8 cellular contexts compared by ENCODE assay signal in genomic region chr6:135784493-135784892, GRCh38.
"Had no signal": no experiment of that assay in that cellular context is flagged by ENCODE, and none has a peak within 500 bp of the region (broad histone marks: within the 10 kb centered on the region; RNA-seq: fewer than 3 reads in every experiment).

No MANE protein-coding gene starts in this region.

- H3K36me3 Mint-ChIP-seq: IgD-negative memory B cell had no signal

- H3K27ac Mint-ChIP-seq: HFFc6, IgD-negative memory B cell had no signal

- H3K4me1 Mint-ChIP-seq: IgD-negative memory B cell had no signal

- DNase-seq: GM23248, GOT3, H7, HFFc6, KBM-7 had no signal

- H3K4me3 Mint-ChIP-seq: HFFc6, IgD-negative memory B cell had no signal

- H3K9me3 Mint-ChIP-seq: HFFc6, IgD-negative memory B cell had no signal

- ATAC-seq: HCT116, HepG2 had no signal
